Comparison of ENCODE assay signal across 8 cellular contexts in the genomic region with DNA sequence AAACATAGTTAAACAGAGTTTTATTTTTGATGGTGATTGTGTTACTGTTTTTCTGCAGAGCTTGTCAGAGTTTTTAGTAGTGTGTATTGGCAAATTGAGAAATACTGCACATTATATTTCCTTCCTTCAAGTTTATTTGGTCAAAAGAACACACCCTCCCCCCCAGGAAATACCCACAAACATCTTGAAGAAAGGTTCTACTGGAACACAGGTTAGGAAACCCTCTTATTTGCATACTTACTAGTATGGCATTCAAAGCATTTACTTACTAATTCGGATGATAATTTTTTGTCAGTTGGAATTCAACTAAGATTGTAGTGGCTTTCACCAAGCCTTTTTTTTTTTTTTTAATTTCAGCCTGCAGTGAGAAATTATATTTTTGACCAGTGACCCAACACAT. TPM values are rescaled to one million over a fixed set of nuclear protein-coding genes. Genes with fewer than 3 reads are reported as not detected.
A peak's percentile ranks its signal among the peaks of the same experiment; 100 is the strongest.
DNase-seq lines count a peak whose midpoint lies in the region; ATAC-seq and TF ChIP-seq lines count a peak whose summit lies in the region.

No MANE protein-coding gene starts in this region.

- no peak for TF ChIP-seq CTCF in lung (IDR thresholded peaks at IDR 0.05; ENCODE audit: control extremely low read depth, extremely low read depth)

- peak overlapping the region; percentile 80 for H3K4me3 Mint-ChIP-seq in T-helper 17 cell

- peak; percentile 49 for DNase-seq in ELR (ENCODE audit: low read depth)
- peak; percentile 47 for DNase-seq in HCEC 1CT
- no peak for DNase-seq in T-helper 17 cell
- no peak for DNase-seq in lung (ENCODE audit: low spot score)
- DNase-seq in T1000 (lab: John Stamatoyannopoulos, UW) = no peak
- no peak for DNase-seq in HuH-7 (ENCODE audit: low spot score)
- no peak for DNase-seq in NCI-H526 (lab: John Stamatoyannopoulos, UW)

- H3K27me3 ChIP-seq in lung (ENCODE audit: control insufficient read depth, insufficient read depth) = no peaks in the 10 kb centered on the region

- peak overlapping the region; percentile 88 for H3K27ac Mint-ChIP-seq in T-helper 17 cell

- no peaks in the 10 kb centered on the region for H3K36me3 Mint-ChIP-seq in T-helper 17 cell (ENCODE audit: low read depth)

- H3K9me3 ChIP-seq in T-helper 17 cell (ENCODE audit: control insufficient read depth, low read length, poor library complexity, severe bottlenecking) (no peaks in the 10 kb centered on the region), lung (ENCODE audit: control insufficient read depth in 2 of 2, insufficient read depth in 1 of 2, low read length in 1 of 2) (no peaks in the 10 kb centered on the region)

- 42 to 52% methylated on average over 1 of the region's 1 CpG for WGBS in lung, 2 donors

- H3K4me3 ChIP-seq in lung = no peak overlapping the region

- H3K27me3 Mint-ChIP-seq in T-helper 17 cell = no peaks in the 10 kb centered on the region

- H3K4me1 Mint-ChIP-seq in T-helper 17 cell = peaks cover 58% of the 10 kb centered on the region

- ATAC-seq in T-helper 17 cell (peak; percentile 42), lung (ENCODE audit: insufficient read depth, low FRiP score) (peak; percentile 66), GM19452 (IDR thresholded peaks at IDR 0.05; ENCODE audit: unreplicated experiment) (no peak)

- H3K36me3 ChIP-seq in lung (ENCODE audit: control insufficient read depth in 2 of 2, insufficient read depth in 2 of 2, low read length in 2 of 2) = peaks cover 0 to 1% of the 10 kb centered on the region in 2 donors

- no peak overlapping the region for H3K27ac ChIP-seq in lung (ENCODE audit: low read depth in 1 of 2, low read length in 1 of 2)

- H3K4me1 ChIP-seq in lung (ENCODE audit: control insufficient read depth in 2 of 2, insufficient read depth in 2 of 2, low read length in 2 of 2) = peaks cover 7 to 22% of the 10 kb centered on the region in 2 donors

RNA-seq across cellular contexts. Expression of gene CAB39, which starts 9.1 kb away (rescaled TPM):
- total RNA-seq in T-helper 17 cell (10 to 100 TPM; 82.3 to 89.8 TPM), lung (100 to 1,000 TPM in 1 of 2 donors, 10 to 100 TPM in 1; 69.1 to 123 TPM)
- 10 to 100 TPM; 19.4 to 45.1 TPM for polyA plus RNA-seq in lung

Comparison
In these comparisons a context has a peak if more than half of its experiments do, and no peak if none do; other contexts are left out.
1. DNase-seq: peak in ELR (single experiment) and HCEC 1CT (single experiment); none in T-helper 17 cell (0 of 3), lung (single experiment), T1000 (single experiment), HuH-7 (single experiment) and NCI-H526 (0 of 2).